12 cellular contexts compared by ENCODE assay signal in the genomic region with DNA sequence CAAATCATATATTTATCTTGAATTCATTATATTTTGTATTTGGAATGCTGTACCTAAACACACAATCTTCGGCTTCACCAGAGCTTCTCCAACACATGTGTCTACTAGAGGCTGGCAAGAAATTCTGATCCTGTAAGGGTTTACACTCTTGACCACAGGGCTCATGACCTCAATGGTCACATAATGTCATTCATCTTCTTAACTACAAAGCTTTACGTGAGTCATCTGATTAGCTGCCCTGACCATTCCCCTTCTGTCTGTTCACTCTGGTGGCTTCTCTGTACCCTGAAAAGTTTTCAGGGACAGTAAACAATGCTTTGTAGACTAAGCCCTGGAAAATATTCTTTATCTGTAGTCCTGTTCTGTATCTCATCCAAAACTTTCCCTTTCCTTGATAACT.
"Had no signal": no experiment of that assay in that cellular context is flagged by ENCODE, and none has a peak within 500 bp of the region (broad histone marks: within the 10 kb centered on the region; RNA-seq: fewer than 3 reads in every experiment).

No MANE protein-coding gene starts in this region.

- DNase-seq: activated B cell treated with CpG ODN at 0.5 μM for 24 hours; activated CD4-positive, alpha-beta memory T cell treated with anti-CD3 and anti-CD28 coated beads, Interleukin-2, amount 10 ng/mL, durations not matched to agents 7 days and 5 days; activated CD4-positive, alpha-beta T cell treated with anti-CD3 and anti-CD28 coated beads for 4 hours; activated naive CD4-positive, alpha-beta T cell treated with anti-CD3 and anti-CD28 coated beads for 36 hours; activated T-cell treated with anti-CD3 and anti-CD28 coated beads, Interleukin-2, amount 50 U/mL, for 1 hour; aorta; effector CD8-positive, alpha-beta T cell; lower lobe of right lung; stimulated activated CD4-positive, alpha-beta T cell treated with anti-CD3 and anti-CD28 coated beads, Interleukin-2, amount 100 ng/mL, for 24 hours; stimulated activated naive CD8-positive, alpha-beta T cell treated with anti-CD3 and anti-CD28 coated beads, Interleukin-15, Interleukin-2, amounts not matched to agents 100 U/mL and 50 U/mL, for 24 hours; SW 1271 had no signal

- ATAC-seq: esophagus mucosa; lower lobe of right lung; stimulated activated naive CD8-positive, alpha-beta T cell treated with anti-CD3 and anti-CD28 coated beads, Interleukin-15, Interleukin-2, amounts not matched to agents 100 U/mL and 50 U/mL, for 24 hours had no signal
